Comparison of ENCODE assay signal across 18 cellular contexts in the genomic region with DNA sequence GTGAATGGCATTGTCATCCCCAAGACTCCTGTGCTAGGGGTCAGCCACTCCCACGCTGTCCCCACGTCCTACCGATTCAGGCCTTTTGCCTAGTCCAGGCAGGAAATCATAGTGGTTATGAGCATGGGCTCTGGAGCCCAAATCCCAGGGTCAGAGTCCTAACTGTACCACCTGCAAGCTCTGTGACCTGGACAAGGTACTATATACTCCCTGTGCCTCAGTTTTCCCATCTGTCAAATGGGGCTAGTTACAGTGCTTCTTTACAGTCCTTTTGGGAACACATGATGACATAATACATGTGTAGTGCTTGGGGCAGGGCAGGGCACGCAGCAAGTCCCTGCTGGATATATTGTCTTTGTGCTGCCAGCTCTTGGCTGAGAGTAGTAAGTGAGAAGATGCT. TPM values are rescaled to one million over a fixed set of nuclear protein-coding genes. Genes with fewer than 3 reads are reported as not detected.
DNase-seq lines count a peak whose midpoint lies in the region; ATAC-seq, FAIRE-seq and TF ChIP-seq lines count a peak whose summit lies in the region.
"Had no signal": no experiment of that assay in that cellular context is flagged by ENCODE, and none has a peak within 500 bp of the region (broad histone marks: within the 10 kb centered on the region; RNA-seq: fewer than 3 reads in every experiment).

No MANE protein-coding gene starts in this region.

- H2BK12ac ChIP-seq in neuronal stem cell (ENCODE audit: low read length): no peak overlapping the region

- no peak overlapping the region for H2BK5ac ChIP-seq in neuronal stem cell (ENCODE audit: low read length)

- peak overlapping the region; percentile 64 for H3K18ac ChIP-seq in neuronal stem cell (ENCODE audit: low read length)

- H2AFZ ChIP-seq in K562 (ENCODE audit: low read depth, low read length) (no peak overlapping the region), neuronal stem cell (ENCODE audit: low read length) (no peak overlapping the region)

- no peak for TF ChIP-seq RAD21 in K562 (CRISPR knock-in tag; conservative IDR thresholded peaks at IDR 0.05 in 1 of 2, IDR thresholded peaks at IDR 0.05 in 1 of 2)

- H3K14ac ChIP-seq in neuronal stem cell (ENCODE audit: low read length): no peak overlapping the region

- no peak overlapping the region for H2BK120ac ChIP-seq in neuronal stem cell (ENCODE audit: low read depth, low read length)

- DNase-seq in K562 (ENCODE audit: extremely low read depth in 1 of 4, low spot score in 3 of 4) (no peak), neuronal stem cell (ENCODE audit: low spot score) (no peak), cerebellar cortex (ENCODE audit: low spot score) (no peak), SIG-M5 (lab: John Stamatoyannopoulos, UW) (no peak)
- DNase-seq: ACHN; BE2C; CD4-positive, alpha-beta memory T cell; DMS153; DMS79; GDM1; HFFc6 had no signal

- no peaks in the 10 kb centered on the region for H3K79me1 ChIP-seq in neuronal stem cell (ENCODE audit: low read depth, low read length)

- peak overlapping the region; percentile 46 for H2BK15ac ChIP-seq in neuronal stem cell (ENCODE audit: low read length)

- peak overlapping the region; percentile 34 for H2AK5ac ChIP-seq in neuronal stem cell (ENCODE audit: low read depth, low read length)

- H3K23ac ChIP-seq in neuronal stem cell (ENCODE audit: low read depth, low read length, poor library complexity): no peak overlapping the region

- 5% methylated on average over 4 of the region's 4 CpGs for WGBS in K562 (ENCODE audit: insufficient coverage, low coverage, missing lambda C conversion rate)
- no CpG with 5 or more reads among the region's 4 CpGs for WGBS in neuronal stem cell (ENCODE audit: extremely low coverage in 2 of 2, insufficient read length in 2 of 2, insufficient replicate concordance in 1 of 2), 2 donors

- in situ Hi-C loops in K562 (cut with MboI): no loop called here

- CTCF ChIA-PET in K562 (lab: Yijun Ruan, JAX; ENCODE audit: low intra/inter-chr PET ratio): no interaction called here

- peak overlapping the region in 1 of 11 experiments; percentile 1; a peak in 1 of 22 replicates for H3K9ac ChIP-seq in BLaER1 treated with 17β-estradiol and CSF1 and Interleukin-3, amounts not matched to agents 10 nM and 100 nM
- H3K9ac ChIP-seq in K562 (ENCODE audit: insufficient read depth in 1 of 2, low read depth in 2 of 2, low read length in 2 of 2) (no peak overlapping the region), neuronal stem cell (ENCODE audit: low read depth, low read length, poor library complexity) (no peak overlapping the region)

- H3K9me3 ChIP-seq in BLaER1 treated with 17β-estradiol and CSF1 and Interleukin-3, amounts not matched to agents 10 nM and 100 nM (replicated peaks in 1 of 11): no peaks in the 10 kb centered on the region
- H3K9me3 ChIP-seq in K562 (replicated peaks; ENCODE audit: control insufficient read depth, insufficient read depth, low read depth, low read length): no peaks in the 10 kb centered on the region
- no peaks in the 10 kb centered on the region for H3K9me3 ChIP-seq in neuronal stem cell (replicated peaks in 1 of 2; ENCODE audit: control insufficient read depth in 2 of 2, insufficient read depth in 1 of 2, low read depth in 1 of 2, low read length in 2 of 2)
- H3K9me3 ChIP-seq: BE2C had no signal

- POLR2A ChIA-PET in K562 (lab: Yijun Ruan, JAX): interaction anchor here (0.6 to 1.0 kb wide), 2 partner anchors 10 to 66 kb away, joined by 3 to 6 read pairs; partner anchors contain the start of gene MAPRE1

- no peak overlapping the region for H3K4me3 ChIP-seq in BLaER1 treated with 17β-estradiol and CSF1 and Interleukin-3, amounts not matched to agents 10 nM and 100 nM
- H3K4me3 ChIP-seq in K562: no peak overlapping the region
- no peak overlapping the region for H3K4me3 ChIP-seq in neuronal stem cell (ENCODE audit: low read length in 2 of 2)
- H3K4me3 ChIP-seq: GM23338 had no signal

- H3K27ac ChIP-seq in BLaER1 treated with 17β-estradiol and CSF1 and Interleukin-3, amounts not matched to agents 10 nM and 100 nM: no peak overlapping the region
- no peak overlapping the region for H3K27ac ChIP-seq in K562 (ENCODE audit: extremely low read depth, low read depth, low read length)
- H3K27ac ChIP-seq in neuronal stem cell (replicated peaks; ENCODE audit: low read length): no peak overlapping the region

- no peaks in the 10 kb centered on the region for H3K36me3 ChIP-seq in BLaER1 treated with 17β-estradiol and CSF1 and Interleukin-3, amounts not matched to agents 10 nM and 100 nM
- H3K36me3 ChIP-seq in K562 (ENCODE audit: control insufficient read depth, insufficient read depth, low read length): no peaks in the 10 kb centered on the region
- H3K36me3 ChIP-seq in neuronal stem cell (replicated peaks in 1 of 2; ENCODE audit: control insufficient read depth in 2 of 2, insufficient read depth in 2 of 2, low read length in 2 of 2): no peaks in the 10 kb centered on the region
- H3K36me3 ChIP-seq: BE2C had no signal

- H3K4me2 ChIP-seq in BLaER1 treated with 17β-estradiol and CSF1 and Interleukin-3, amounts not matched to agents 10 nM and 100 nM: peak overlapping the region in 9 of 11 experiments; percentile 65 to 90 (median 75); a peak in 17 of 22 replicates
- H3K4me2 ChIP-seq in K562 (ENCODE audit: insufficient read depth, low read length): no peak overlapping the region
- H3K4me2 ChIP-seq in neuronal stem cell (ENCODE audit: insufficient read depth, low read length, poor library complexity, severe bottlenecking): no peak overlapping the region
- H3K4me2 ChIP-seq: GM23338 had no signal

- no peaks in the 10 kb centered on the region for H3K9me1 ChIP-seq in K562 (ENCODE audit: control insufficient read depth, insufficient read depth, low read length)

- peaks cover 0 to 4% (median 0%) of the 10 kb centered on the region in 11 experiments; a peak in 1 of 22 replicates for H3K27me3 ChIP-seq in BLaER1 treated with 17β-estradiol and CSF1 and Interleukin-3, amounts not matched to agents 10 nM and 100 nM
- H3K27me3 ChIP-seq in K562 (ENCODE audit: control insufficient read depth in 2 of 2, insufficient read depth in 2 of 2, low read length in 2 of 2): peaks cover 23 to 55% of the 10 kb centered on the region in 2 experiments
- H3K27me3 ChIP-seq in neuronal stem cell (ENCODE audit: control insufficient read depth in 3 of 3, insufficient read depth in 3 of 3, low read depth in 1 of 3, low read length in 3 of 3): peaks cover 0 to 5% (median 0%) of the 10 kb centered on the region in 3 experiments
- H3K27me3 ChIP-seq: BE2C had no signal

- no peak for FAIRE-seq in K562 (lab: Jason Lieb, UNC)
- FAIRE-seq: A204.1, GM12892 had no signal

- H3K4me1 ChIP-seq in BLaER1 treated with 17β-estradiol and CSF1 and Interleukin-3, amounts not matched to agents 10 nM and 100 nM: peaks cover 21 to 42% (median 31%) of the 10 kb centered on the region in 10 experiments
- no peaks in the 10 kb centered on the region for H3K4me1 ChIP-seq in K562 (replicated peaks in 1 of 2; ENCODE audit: control insufficient read depth in 2 of 2, insufficient read depth in 2 of 2, low read length in 2 of 2)
- peaks cover 3 to 5% of the 10 kb centered on the region in 2 donors for H3K4me1 ChIP-seq in neuronal stem cell (ENCODE audit: control insufficient read depth in 2 of 2, insufficient read depth in 1 of 2, low read depth in 1 of 2, low read length in 2 of 2)
- H3K4me1 ChIP-seq: BE2C had no signal

- no peak overlapping the region for H4K91ac ChIP-seq in neuronal stem cell (ENCODE audit: low read depth, low read length, poor library complexity)

- peak overlapping the region; percentile 56 for H3K4ac ChIP-seq in neuronal stem cell (ENCODE audit: low read length)

- no peak for TF ChIP-seq CTCF in K562 (IDR thresholded peaks at IDR 0.05 in 2 of 3, conservative IDR thresholded peaks at IDR 0.05 in 1 of 3; ENCODE audit: insufficient read depth in 2 of 3, low read depth in 1 of 3, low read length in 3 of 3)

- ATAC-seq in K562 (no peak), GM18498 (IDR thresholded peaks at IDR 0.05; ENCODE audit: unreplicated experiment) (no peak)
- ATAC-seq: HCT116 had no signal

- H4K8ac ChIP-seq in neuronal stem cell (ENCODE audit: low read depth, low read length): no peak overlapping the region

- H3K79me2 ChIP-seq in K562 (ENCODE audit: control insufficient read depth, insufficient read depth, low read length): no peaks in the 10 kb centered on the region

- TF ChIP-seq EP300 in K562 (IDR thresholded peaks at IDR 0.05; ENCODE audit: low read length): no peak

- no TSS peak for BruUV-seq in K562 (replicated peaks; lab: Mats Ljungman, UMichigan)

- intact Hi-C loops in K562 (cut with micrococcal nuclease): no loop called here

- no peak for TF ChIP-seq POLR2A in K562 (conservative IDR thresholded peaks at IDR 0.05)

- H4K20me1 ChIP-seq in BLaER1 treated with 17β-estradiol and CSF1 and Interleukin-3, amounts not matched to agents 10 nM and 100 nM: peaks cover 0 to 4% (median 0%) of the 10 kb centered on the region in 11 experiments; a peak in 2 of 22 replicates
- peaks cover 10% of the 10 kb centered on the region; the same call in 1 of the 2 replicates for H4K20me1 ChIP-seq in K562 (replicated peaks; ENCODE audit: control insufficient read depth, insufficient read depth, low read length)

TF ChIP-seq in K562, 482 proteins besides CTCF, POLR2A, EP300 and RAD21 (continues in another document):
- TF ChIP-seq ZNF23 (CRISPR knock-in tag; IDR thresholded peaks at IDR 0.05): no peak
- TF ChIP-seq RBM25 (IDR thresholded peaks at IDR 0.05; ENCODE audit: low read depth, low read length, severe bottlenecking): peak; percentile 75

RNA-seq across cellular contexts. Expression of gene EFCAB8, which starts 27.2 kb away (rescaled TPM):
- 0.67 and 2.2 TPM in 2 replicates for total RNA-seq in K562 (2011; cell fraction: chromatin; rRNA removed; ENCODE audit: low replicate concordance)
- 0.13 and 1.5 TPM in 2 replicates for total RNA-seq in K562 (2011; cell fraction: nucleolus; rRNA removed)
- total RNA-seq in K562 (2011; cell fraction: nucleoplasm; rRNA removed): 1.8 and 1.9 TPM in 2 replicates
- total RNA-seq in K562 (2014; rRNA removed) (not detected in 2 replicates), K562 (2014; rRNA removed; fragmentation: Illumina TruSeq; extraction: Trizol) (0.11 TPM in 1 of 2 replicates, not detected in the other), K562 (2015; rRNA removed; fragmentation: Illumina TruSeq; extraction: Trizol) (0.19 TPM in 1 of 2 replicates, not detected in the other), K562 (2021) (not detected in 2 replicates)
- polyA plus RNA-seq in K562 (2011; rRNA removed) (0.16 and 0.18 TPM in 2 replicates), K562 (2014; fragmentation: Illumina TruSeq; extraction: Trizol) (0.03 TPM in 1 of 2 replicates, not detected in the other), K562 (2014; fragmentation: Nextera tagmentation; extraction: Ambion mirVana) (not detected), K562 (2014; rRNA removed) (0.03 TPM in 1 of 2 replicates, not detected in the other)
- 0.01 and 0.09 TPM in 2 replicates for polyA plus RNA-seq in K562 (2011; cell fraction: cytosol; rRNA removed)
- polyA plus RNA-seq in K562 (2011; cell fraction: nucleus; rRNA removed): 0.74 and 0.76 TPM in 2 replicates
- polyA plus RNA-seq in K562 (2012): 0.08 and 0.22 TPM in 2 replicates
- polyA minus RNA-seq in K562 (2011; rRNA and poly(A)+ RNA removed): 0.98 TPM in 1 of 2 replicates, not detected in the other
- polyA minus RNA-seq in K562 (2011; cell fraction: cytosol; rRNA and poly(A)+ RNA removed): not detected in 2 replicates
- polyA minus RNA-seq in K562 (2011; cell fraction: nucleus; rRNA and poly(A)+ RNA removed): 0.22 TPM in 1 of 2 replicates, not detected in the other
- 0.03 TPM for polyA plus RNA-seq in neuronal stem cell (2013, experiment 1 of 2)
- polyA plus RNA-seq in neuronal stem cell (2013, experiment 2 of 2): 0.06 TPM
- total RNA-seq: HFFc6 had no signal
- polyA plus RNA-seq: CD14-positive monocyte; CD4-positive, alpha-beta memory T cell; GM23338 had no signal

Comparison
In these comparisons a context has a peak if more than half of its experiments do, and no peak if none do; other contexts are left out.
1. H3K4me2 ChIP-seq: peak in BLaER1 treated with 17β-estradiol and CSF1 and Interleukin-3, amounts not matched to agents 10 nM and 100 nM (9 of 11); none in K562 (single experiment) and neuronal stem cell (single experiment).